ENCODE assay signal across 15 cellular contexts in genomic region chr4:23728971-23729370, GRCh38.
DNase-seq lines count a peak whose midpoint lies in the region; TF ChIP-seq lines count a peak whose summit lies in the region.
"Had no signal": no experiment of that assay in that cellular context is flagged by ENCODE, and none has a peak within 500 bp of the region (broad histone marks: within the 10 kb centered on the region; RNA-seq: fewer than 3 reads in every experiment).

No MANE protein-coding gene starts in this region.

- H3K27me3 ChIP-seq in ACC112 (ENCODE audit: insufficient read depth, low read length) = no peaks in the 10 kb centered on the region
- no peaks in the 10 kb centered on the region for H3K27me3 ChIP-seq in HUES48 (ENCODE audit: control insufficient read depth, insufficient read depth, low read length)
- H3K27me3 ChIP-seq in adipocyte (replicated peaks; ENCODE audit: control insufficient read depth, insufficient read depth, low read length) = no peaks in the 10 kb centered on the region
- H3K27me3 ChIP-seq in H9 (ENCODE audit: insufficient read depth, low read length) = no peaks in the 10 kb centered on the region
- no peaks in the 10 kb centered on the region for H3K27me3 ChIP-seq in neural progenitor cell

- H3K79me1 ChIP-seq in H9 (ENCODE audit: insufficient read depth, low read depth, low read length, poor library complexity, severe bottlenecking) = no peaks in the 10 kb centered on the region

- H3K23me2 ChIP-seq in H9 (ENCODE audit: insufficient read length, low read depth, low read length, poor library complexity, severe bottlenecking) = no peaks in the 10 kb centered on the region

- no peak overlapping the region for H2BK15ac ChIP-seq in H9 (ENCODE audit: low read depth, low read length)

- H3K4me1 ChIP-seq in ACC112 (ENCODE audit: control insufficient read depth, insufficient read depth, low read length, unreplicated experiment) (peaks cover 14% of the 10 kb centered on the region), HUES48 (ENCODE audit: control insufficient read depth, insufficient read depth, low read length) (peaks cover 13% of the 10 kb centered on the region; the same call in 1 of the 2 replicates), adipocyte (ENCODE audit: control insufficient read depth, insufficient read depth, low read length) (peaks cover 28% of the 10 kb centered on the region), H9 (ENCODE audit: insufficient read depth, low read length) (peaks cover 7% of the 10 kb centered on the region), neural progenitor cell (no peaks in the 10 kb centered on the region)

- no peak overlapping the region for H2BK20ac ChIP-seq in H9 (ENCODE audit: low read depth, low read length, poor library complexity, severe bottlenecking)

- H3K18ac ChIP-seq in H9 (ENCODE audit: insufficient read length, low read depth, low read length) = no peak overlapping the region

- CTCF ChIA-PET in activated CD4-positive, alpha-beta T cell treated with anti-CD3 and anti-CD28 coated beads, Interleukin-2, amount 10 ng/mL, durations not matched to agents 7 days and 5 days (lab: Charles Lee) = no interaction called here

- no peak for DNase-seq in adipocyte (ENCODE audit: low read depth)
- peak; percentile 65 for DNase-seq in kidney tubule cell (ENCODE audit: low spot score)
- no peak for DNase-seq in H9
- no peak for DNase-seq in activated naive CD4-positive, alpha-beta T cell (lab: John Stamatoyannopoulos, UW)
- no peak for DNase-seq in neural progenitor cell (ENCODE audit: low spot score)
- DNase-seq in activated CD4-positive, alpha-beta T cell treated with anti-CD3 and anti-CD28 coated beads, Interleukin-2, amount 10 ng/mL, durations not matched to agents 7 days and 5 days = no peak
- DNase-seq: C1 segment of cervical spinal cord; DMS 273 treated with DMSO at 0.1 percent for 48 hours; Karpas-422; NCI-H1105; NCI-H187 treated with DMSO at 0.1 percent for 48 hours; NCI-H446 treated with DMSO at 0.1 percent for 48 hours; NK-92 treated with Interleukin-12 subunit alpha and Interleukin-12 subunit beta, amount 100 ng/mL, for 24 hours had no signal

- H2AFZ ChIP-seq in ACC112 (ENCODE audit: low read length, unreplicated experiment) (no peak overlapping the region), H9 (ENCODE audit: low read length) (no peak overlapping the region), neural progenitor cell (replicated peaks) (no peak overlapping the region)

- H3K4me3 Mint-ChIP-seq in H9 (no peak overlapping the region), neural progenitor cell (no peak overlapping the region)
- no peak overlapping the region for H3K4me3 Mint-ChIP-seq in activated CD4-positive, alpha-beta T cell treated with anti-CD3 and anti-CD28 coated beads, Interleukin-2, amount 10 ng/mL, durations not matched to agents 7 days and 5 days

- H4K20me1 ChIP-seq in H9 (ENCODE audit: control insufficient read depth, insufficient read depth, insufficient read length) = no peaks in the 10 kb centered on the region
- H4K20me1 ChIP-seq in neural progenitor cell (ENCODE audit: low read depth) = no peaks in the 10 kb centered on the region

- H3K27ac ChIP-seq in ACC112 (ENCODE audit: low read depth, low read length) = peak overlapping the region; percentile 64
- H3K27ac ChIP-seq in HUES48 (ENCODE audit: low read depth, low read length) = peak overlapping the region; percentile 64
- H3K27ac ChIP-seq in H9 (ENCODE audit: insufficient read length, low read depth, low read length) = no peak overlapping the region
- no peak overlapping the region for H3K27ac ChIP-seq in neural progenitor cell

- no peaks in the 10 kb centered on the region for H3K36me3 ChIP-seq in ACC112 (ENCODE audit: insufficient read depth, low read length)
- H3K36me3 ChIP-seq in HUES48 (ENCODE audit: control insufficient read depth, insufficient read depth, low read length) = no peaks in the 10 kb centered on the region
- H3K36me3 ChIP-seq in adipocyte (ENCODE audit: control insufficient read depth, insufficient read depth, low read length, severe bottlenecking) = no peaks in the 10 kb centered on the region
- H3K36me3 ChIP-seq in neural progenitor cell = no peaks in the 10 kb centered on the region

- H2BK12ac ChIP-seq in H9 (ENCODE audit: insufficient read length, low read depth, low read length) = no peak overlapping the region

- H3K4me1 Mint-ChIP-seq in H9 (peaks cover 9 to 23% of the 10 kb centered on the region in 2 experiments), neural progenitor cell (no peaks in the 10 kb centered on the region)
- no peaks in the 10 kb centered on the region for H3K4me1 Mint-ChIP-seq in activated CD4-positive, alpha-beta T cell treated with anti-CD3 and anti-CD28 coated beads, Interleukin-2, amount 10 ng/mL, durations not matched to agents 7 days and 5 days

- H3T11ph ChIP-seq in H9 (ENCODE audit: low read length) = no peak overlapping the region

- H3K9me3 ChIP-seq in HUES48 (ENCODE audit: control insufficient read depth, insufficient read depth, low read length) = no peaks in the 10 kb centered on the region
- H3K9me3 ChIP-seq in adipocyte (ENCODE audit: control insufficient read depth, low read length) = no peaks in the 10 kb centered on the region
- no peaks in the 10 kb centered on the region for H3K9me3 ChIP-seq in H9 (ENCODE audit: control insufficient read depth, low read depth, low read length)
- H3K9me3 ChIP-seq in neural progenitor cell (ENCODE audit: low read depth) = no peaks in the 10 kb centered on the region

- no peak overlapping the region for H3K14ac ChIP-seq in H9 (ENCODE audit: insufficient read depth, low read length)

- H3F3A ChIP-seq in neural progenitor cell (ENCODE audit: low read depth) = no peaks in the 10 kb centered on the region

- TF ChIP-seq CTCF in H9 (conservative IDR thresholded peaks at IDR 0.05) (no peak), neural progenitor cell (IDR thresholded peaks at IDR 0.05) (no peak)

- peaks cover 0 to 2% (median 0%) of the 10 kb centered on the region in 3 experiments; a peak in 3 of 7 replicates for H3K36me3 Mint-ChIP-seq in H9 (ENCODE audit: insufficient read depth in 1 of 3, low read depth in 3 of 3)
- H3K36me3 Mint-ChIP-seq in neural progenitor cell = no peaks in the 10 kb centered on the region
- H3K36me3 Mint-ChIP-seq in activated CD4-positive, alpha-beta T cell treated with anti-CD3 and anti-CD28 coated beads, Interleukin-2, amount 10 ng/mL, durations not matched to agents 7 days and 5 days (ENCODE audit: low read depth) = no peaks in the 10 kb centered on the region

- H3K4ac ChIP-seq in H9 (ENCODE audit: low read depth, low read length) = no peak overlapping the region

- H3K79me2 ChIP-seq in ACC112 (ENCODE audit: control insufficient read depth, insufficient read depth, low read length, unreplicated experiment) = no peaks in the 10 kb centered on the region
- no peaks in the 10 kb centered on the region for H3K79me2 ChIP-seq in H9 (ENCODE audit: insufficient read depth, low read length)
- no peaks in the 10 kb centered on the region for H3K79me2 ChIP-seq in neural progenitor cell (ENCODE audit: low read depth)

- H4K91ac ChIP-seq in H9 (ENCODE audit: insufficient read length, low read depth, low read length) = no peak overlapping the region

- H3K27ac Mint-ChIP-seq in H9 = no peak overlapping the region
- no peak overlapping the region for H3K27ac Mint-ChIP-seq in neural progenitor cell
- no peak overlapping the region for H3K27ac Mint-ChIP-seq in activated CD4-positive, alpha-beta T cell treated with anti-CD3 and anti-CD28 coated beads, Interleukin-2, amount 10 ng/mL, durations not matched to agents 7 days and 5 days

- no peak overlapping the region for H4K5ac ChIP-seq in H9 (ENCODE audit: insufficient read length, low read depth, low read length)

- H2AK5ac ChIP-seq in H9 (ENCODE audit: insufficient read length, low read length) = no peak overlapping the region

- POLR2A ChIA-PET in activated CD4-positive, alpha-beta T cell treated with anti-CD3 and anti-CD28 coated beads, Interleukin-2, amount 10 ng/mL, durations not matched to agents 7 days and 5 days (lab: Charles Lee) = no interaction called here

- no peak overlapping the region for H3K23ac ChIP-seq in H9 (ENCODE audit: insufficient read length, low read depth, low read length)

- H4K8ac ChIP-seq in H9 (replicated peaks; ENCODE audit: insufficient read length, low read depth, low read length) = no peak overlapping the region

- H3K4me2 ChIP-seq in H9 (ENCODE audit: insufficient read depth, insufficient read length, low read length) = no peak overlapping the region
- no peak overlapping the region for H3K4me2 ChIP-seq in neural progenitor cell

- H3K27me3 Mint-ChIP-seq in H9 (ENCODE audit: low read depth) (peaks cover 6% of the 10 kb centered on the region), neural progenitor cell (ENCODE audit: insufficient read depth, low read depth) (no peaks in the 10 kb centered on the region)
- H3K27me3 Mint-ChIP-seq in activated CD4-positive, alpha-beta T cell treated with anti-CD3 and anti-CD28 coated beads, Interleukin-2, amount 10 ng/mL, durations not matched to agents 7 days and 5 days = no peaks in the 10 kb centered on the region

- H3K9me3 Mint-ChIP-seq in H9 (peaks cover 0 to 8% of the 10 kb centered on the region in 2 experiments; a peak in 2 of 5 replicates), neural progenitor cell (peaks cover 5% of the 10 kb centered on the region)
- no peaks in the 10 kb centered on the region for H3K9me3 Mint-ChIP-seq in activated CD4-positive, alpha-beta T cell treated with anti-CD3 and anti-CD28 coated beads, Interleukin-2, amount 10 ng/mL, durations not matched to agents 7 days and 5 days

- H3K4me3 ChIP-seq in ACC112 (ENCODE audit: low read depth, low read length) (no peak overlapping the region), HUES48 (ENCODE audit: low read depth, low read length) (no peak overlapping the region), adipocyte (ENCODE audit: low read length) (no peak overlapping the region), neural progenitor cell (no peak overlapping the region)

- H3K56ac ChIP-seq in H9 (ENCODE audit: insufficient read length, low read depth, low read length) = no peak overlapping the region

- no peak overlapping the region for H2BK5ac ChIP-seq in H9 (ENCODE audit: insufficient read length, low read length)

- no peak overlapping the region for H3K9ac ChIP-seq in HUES48 (ENCODE audit: low read depth, low read length)
- H3K9ac ChIP-seq in adipocyte (ENCODE audit: low read length) = peak overlapping the region; percentile 39
- H3K9ac ChIP-seq in H9 (ENCODE audit: extremely low read depth, insufficient read length, low read length) = no peak overlapping the region
- no peak overlapping the region for H3K9ac ChIP-seq in neural progenitor cell

- H2BK120ac ChIP-seq in H9 (ENCODE audit: low read depth, low read length, poor library complexity, severe bottlenecking) = no peak overlapping the region

Comparison
In these comparisons a context has a peak if more than half of its experiments do, and no peak if none do; other contexts are left out.
1. H3K27ac ChIP-seq: peak in ACC112 (single experiment) and HUES48 (single experiment); none in H9 (single experiment) and neural progenitor cell (single experiment).